ENCODE assay signal across 15 cellular contexts in the genomic region with DNA sequence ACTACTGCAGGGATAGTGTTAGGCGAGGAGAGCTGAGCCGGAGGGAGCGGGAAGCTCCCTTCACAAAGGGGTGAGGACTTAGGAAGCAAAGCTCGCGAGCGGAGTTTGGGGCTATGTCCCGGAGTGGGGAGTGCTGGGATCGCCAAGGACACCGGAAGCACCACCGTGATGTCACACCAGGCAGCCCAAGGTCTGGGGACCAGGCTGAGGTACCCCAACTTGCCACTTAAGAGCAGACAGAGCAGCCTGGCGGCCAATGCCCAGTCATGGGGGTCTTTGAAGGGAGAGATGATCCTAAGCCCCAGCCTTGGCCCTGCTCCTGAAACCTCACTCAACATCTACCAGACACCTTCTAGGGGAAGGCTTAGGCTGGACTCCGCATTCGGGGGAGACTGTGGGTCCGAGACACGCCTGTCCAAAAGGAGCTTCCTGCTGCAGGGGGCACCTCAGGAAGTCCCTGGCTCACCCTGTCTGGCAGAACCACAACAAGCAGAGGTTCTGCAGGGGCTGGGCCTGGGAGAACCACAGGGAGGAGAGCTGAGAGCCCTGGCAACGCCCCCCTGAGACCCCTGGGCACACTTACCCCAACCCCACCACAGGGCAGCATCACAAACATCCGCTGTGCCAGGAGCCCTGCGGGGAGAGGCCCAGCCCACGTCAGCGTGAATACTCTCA.
"Had no signal": no experiment of that assay in that cellular context is flagged by ENCODE, and none has a peak within 500 bp of the region (broad histone marks: within the 10 kb centered on the region; RNA-seq: fewer than 3 reads in every experiment).

No MANE protein-coding gene starts in this region.

- H3K27me3 ChIP-seq: cardiac muscle cell, esophagus muscularis mucosa, hepatocyte, left lung, neutrophil, tibial artery had no signal

- H3K9me3 Mint-ChIP-seq: naive thymus-derived CD8-positive, alpha-beta T cell had no signal

- ATAC-seq: activated CD4-positive, CD25-positive, alpha-beta regulatory T cell treated with anti-CD3 and anti-CD28 coated beads, Interleukin-2, amount 50 U/mL, for 24 hours; left lung; naive thymus-derived CD8-positive, alpha-beta T cell had no signal

- DNase-seq: activated effector memory CD4-positive, alpha-beta T cell treated with anti-CD3 and anti-CD28 coated beads, Interleukin-2, amount 50 U/mL, for 16 hours; mesenchymal stem cell; naive thymus-derived CD8-positive, alpha-beta T cell; stimulated activated CD4-positive, alpha-beta T cell treated with anti-CD3 and anti-CD28 coated beads, Interleukin-2, amount 100 ng/mL, for 48 hours; stimulated activated naive CD4-positive, alpha-beta T cell; T-helper 9 cell; tibial artery had no signal

- H3K4me3 Mint-ChIP-seq: naive thymus-derived CD8-positive, alpha-beta T cell had no signal

- H3K9me3 ChIP-seq: esophagus muscularis mucosa, left lung, neutrophil, tibial artery had no signal

- H2AFZ ChIP-seq: hepatocyte, parathyroid adenoma had no signal

- H3K9ac ChIP-seq: parathyroid adenoma had no signal

- H3K4me2 ChIP-seq: hepatocyte had no signal

- H3K27me3 Mint-ChIP-seq: naive thymus-derived CD8-positive, alpha-beta T cell had no signal

- H3K27ac ChIP-seq: cardiac muscle cell, hepatocyte, neutrophil, parathyroid adenoma, SK-N-MC had no signal

- H3K4me1 ChIP-seq: left lung had no signal

- H3K4me3 ChIP-seq: cardiac muscle cell, esophagus muscularis mucosa, hepatocyte, left lung, SK-N-MC, tibial artery had no signal
